Comparison of ENCODE assay signal across 28 cellular contexts in the genomic region with DNA sequence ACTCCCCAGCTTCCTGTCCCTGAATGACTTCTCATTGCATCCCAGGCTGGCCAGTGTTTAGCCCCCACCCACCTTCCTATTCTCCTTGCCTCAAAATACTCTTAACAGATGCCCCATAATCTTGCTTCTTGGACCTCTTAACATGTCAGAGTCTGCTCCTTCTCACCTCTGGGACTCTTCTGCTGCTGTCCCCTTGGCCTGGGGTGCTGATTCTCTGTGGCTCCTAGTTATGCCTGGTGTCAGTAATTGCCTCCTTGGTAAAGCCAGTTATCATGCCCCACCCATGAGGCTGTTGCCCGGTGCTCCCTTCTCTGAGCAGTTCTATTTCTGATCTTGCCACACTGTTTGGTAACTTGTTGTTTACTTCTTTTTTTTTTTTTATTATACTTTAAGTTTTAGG.
"Had no signal": no experiment of that assay in that cellular context is flagged by ENCODE, and none has a peak within 500 bp of the region (broad histone marks: within the 10 kb centered on the region; RNA-seq: fewer than 3 reads in every experiment).

No MANE protein-coding gene starts in this region.

- H2AFZ ChIP-seq: neural progenitor cell, parathyroid adenoma had no signal

- H3K36me3 Mint-ChIP-seq: naive B cell; natural killer cell; stimulated activated memory B cell treated with anti-CD40 and anti-IgM and Interleukin-4, amounts not matched to agents 10 μg/mL and 1 μg/mL and 100 μg/mL, for 72 hours; type B pancreatic cell had no signal

- ATAC-seq: left cardiac atrium; left lung; lower lobe of right lung; natural killer cell; right lobe of liver; stimulated activated memory B cell treated with anti-CD40 and anti-IgM and Interleukin-4, amounts not matched to agents 10 μg/mL and 1 μg/mL and 100 μg/mL, for 72 hours; stimulated activated naive CD8-positive, alpha-beta T cell treated with anti-CD3 and anti-CD28 coated beads, Interleukin-15, amount 100 ng/mL, for 72 hours had no signal

- DNase-seq: kidney glomerular epithelial cell; left cardiac atrium; left lung; lower lobe of right lung; mammary epithelial cell; mesenchymal stem cell; naive B cell; natural killer cell; nephron progenitor cell; occipital lobe; right lobe of liver; stimulated activated CD4-positive, alpha-beta T cell treated with anti-CD3 and anti-CD28 coated beads, Interleukin-1b, Interleukin-23, amount 100 ng/mL, for 48 hours; stimulated activated CD4-positive, alpha-beta T cell treated with anti-CD3 and anti-CD28 coated beads, Interleukin-2, amount 100 ng/mL, for 48 hours; stimulated activated CD4-positive, alpha-beta T cell treated with anti-CD3 and anti-CD28 coated beads, Interleukin-4, amount 100 ng/mL, for 4 hours; stimulated activated CD8-positive, alpha-beta memory T cell treated with anti-CD3 and anti-CD28 coated beads, Interleukin-4, amount 100 ng/mL, for 48 hours; stimulated activated naive CD4-positive, alpha-beta T cell treated with Interleukin-2 at 50 U/mL for 16 hours; stimulated activated naive CD8-positive, alpha-beta T cell treated with anti-CD3 and anti-CD28 coated beads, Interleukin-15, amount 100 ng/mL, for 72 hours; substantia nigra; uterus had no signal

- H3K27ac ChIP-seq: left lung, lower lobe of right lung, neural progenitor cell, neutrophil, parathyroid adenoma, right atrium auricular region, right lobe of liver, tibial nerve, uterus had no signal

- H3K27me3 ChIP-seq: left lung, neural progenitor cell, neutrophil, right atrium auricular region, right lobe of liver, tibial nerve, uterus had no signal

- H3K4me1 Mint-ChIP-seq: naive B cell; natural killer cell; nephron progenitor cell; stimulated activated memory B cell treated with anti-CD40 and anti-IgM and Interleukin-4, amounts not matched to agents 10 μg/mL and 1 μg/mL and 100 μg/mL, for 72 hours; stimulated activated naive CD8-positive, alpha-beta T cell treated with anti-CD3 and anti-CD28 coated beads, Interleukin-15, amount 100 ng/mL, for 72 hours had no signal

- H3K36me3 ChIP-seq: left lung, lower lobe of right lung, neural progenitor cell, neutrophil, right atrium auricular region, right lobe of liver, tibial nerve, uterus had no signal

- H3K9me3 ChIP-seq: lower lobe of right lung, neutrophil, right atrium auricular region, right lobe of liver, tibial nerve, uterus had no signal

- H3K4me1 ChIP-seq: left lung, lower lobe of right lung, parathyroid adenoma, right atrium auricular region, right lobe of liver, tibial nerve, uterus had no signal

- H3K9me3 Mint-ChIP-seq: nephron progenitor cell; stimulated activated memory B cell treated with anti-CD40 and anti-IgM and Interleukin-4, amounts not matched to agents 10 μg/mL and 1 μg/mL and 100 μg/mL, for 72 hours; type B pancreatic cell had no signal

- H3K79me2 ChIP-seq: parathyroid adenoma had no signal

- H3K27ac Mint-ChIP-seq: naive B cell; natural killer cell; nephron progenitor cell; neural progenitor cell; progenitor cell of endocrine pancreas; stimulated activated memory B cell treated with anti-CD40 and anti-IgM and Interleukin-4, amounts not matched to agents 10 μg/mL and 1 μg/mL and 100 μg/mL, for 72 hours; stimulated activated naive CD8-positive, alpha-beta T cell treated with anti-CD3 and anti-CD28 coated beads, Interleukin-15, amount 100 ng/mL, for 72 hours; type B pancreatic cell had no signal

- H3K4me3 ChIP-seq: left lung, lower lobe of right lung, neural progenitor cell, right atrium auricular region, right lobe of liver, smooth muscle cell, tibial nerve, uterus had no signal

- H3K4me3 Mint-ChIP-seq: naive B cell; natural killer cell; nephron progenitor cell; neural progenitor cell; stimulated activated memory B cell treated with anti-CD40 and anti-IgM and Interleukin-4, amounts not matched to agents 10 μg/mL and 1 μg/mL and 100 μg/mL, for 72 hours; stimulated activated naive CD8-positive, alpha-beta T cell treated with anti-CD3 and anti-CD28 coated beads, Interleukin-15, amount 100 ng/mL, for 72 hours; type B pancreatic cell had no signal

- H3K27me3 Mint-ChIP-seq: progenitor cell of endocrine pancreas; stimulated activated memory B cell treated with anti-CD40 and anti-IgM and Interleukin-4, amounts not matched to agents 10 μg/mL and 1 μg/mL and 100 μg/mL, for 72 hours; stimulated activated naive CD8-positive, alpha-beta T cell treated with anti-CD3 and anti-CD28 coated beads, Interleukin-15, amount 100 ng/mL, for 72 hours had no signal

- H3K4me2 ChIP-seq: neural progenitor cell, smooth muscle cell had no signal

- H3K9ac ChIP-seq: neural progenitor cell, parathyroid adenoma had no signal
